Comparison of ENCODE assay signal across 10 cellular contexts in genomic region chr7:30168800-30169584, GRCh38. TPM values are rescaled to one million over a fixed set of nuclear protein-coding genes. Genes with fewer than 3 reads are reported as not detected.
A peak's percentile ranks its signal among the peaks of the same experiment; 100 is the strongest.
DNase-seq lines count a peak whose midpoint lies in the region; ATAC-seq, FAIRE-seq and TF ChIP-seq lines count a peak whose summit lies in the region.
"Had no signal": no experiment of that assay in that cellular context is flagged by ENCODE, and none has a peak within 500 bp of the region (broad histone marks: within the 10 kb centered on the region; RNA-seq: fewer than 3 reads in every experiment).

No MANE protein-coding gene starts in this region.

- TF ChIP-seq POLR2A in esophagus squamous epithelium (IDR thresholded peaks at IDR 0.05): no peak

- intact Hi-C loops in esophagus squamous epithelium (cut with DNase I) (loop anchor here (10.0 kb wide), 1 partner anchor 396 kb away; no protein-coding TSS in a partner anchor), left ventricle myocardium superior (cut with micrococcal nuclease) (loop anchor here (10.0 kb wide), 1 partner anchor 236 kb away; no protein-coding TSS in a partner anchor)

- DNase-seq in ELR (ENCODE audit: low read depth) (peak; percentile 96), RCC 7860 (ENCODE audit: low spot score) (peak; percentile 93), esophagus squamous epithelium (lab: John Stamatoyannopoulos, UW) (no peak), osteoblast (ENCODE audit: insufficient read length, low spot score, missing footprints) (peak; percentile 87), Kasumi-1 (lab: John Stamatoyannopoulos, UW) (no peak), NCI-H1436 treated with DMSO at 0.1 percent for 48 hours (lab: John Stamatoyannopoulos, UW) (no peak), left ventricle myocardium superior (no peak)
- DNase-seq: activated T-cell treated with anti-CD3 and anti-CD28 coated beads, Interleukin-2, amount 50 U/mL, for 72 hours; NCI-H2107 had no signal

- H3K79me2 ChIP-seq in osteoblast (ENCODE audit: insufficient read depth, low read length): no peaks in the 10 kb centered on the region

- ATAC-seq in GM19035 (IDR thresholded peaks at IDR 0.05; ENCODE audit: unreplicated experiment): no peak
- ATAC-seq in left ventricle myocardium superior: no peak
- ATAC-seq: activated T-cell treated with anti-CD3 and anti-CD28 coated beads, Interleukin-2, amount 50 U/mL, for 72 hours had no signal

- H3K27me3 ChIP-seq in esophagus squamous epithelium (no peaks in the 10 kb centered on the region), osteoblast (ENCODE audit: insufficient read depth, low read length) (no peaks in the 10 kb centered on the region)

- 29 to 39% methylated on average over 15 to 16 of the region's 16 CpGs for WGBS in esophagus squamous epithelium, 2 donors

- TF ChIP-seq CTCF in esophagus squamous epithelium (IDR thresholded peaks at IDR 0.05): peak in 1 of 6 experiments; percentile 9
- TF ChIP-seq CTCF in osteoblast (IDR thresholded peaks at IDR 0.05; ENCODE audit: extremely low read depth, low read depth, low read length): no peak

- H3K27ac ChIP-seq in esophagus squamous epithelium: peak overlapping the region in 3 of 4 donors; percentile 54 to 84 (median 54)
- H3K27ac ChIP-seq in osteoblast (ENCODE audit: low read depth, low read length): peak overlapping the region; percentile 71

- H3K9me3 ChIP-seq in esophagus squamous epithelium (no peaks in the 10 kb centered on the region), osteoblast (ENCODE audit: low read depth, low read length) (no peaks in the 10 kb centered on the region)

- H3K4me1 ChIP-seq in esophagus squamous epithelium: peaks cover 18 to 99% (median 54%) of the 10 kb centered on the region in 3 donors
- peaks cover 53% of the 10 kb centered on the region for H3K4me1 ChIP-seq in osteoblast (ENCODE audit: insufficient read depth, low read length)

- peak; percentile 94 for FAIRE-seq in RCC 7860 (lab: Jason Lieb, UNC)

- H3K36me3 ChIP-seq in esophagus squamous epithelium (no peaks in the 10 kb centered on the region), osteoblast (ENCODE audit: insufficient read depth, low read length) (no peaks in the 10 kb centered on the region)

- no peaks in the 10 kb centered on the region for H4K20me1 ChIP-seq in osteoblast (ENCODE audit: insufficient read depth, low read length)

- H3K4me2 ChIP-seq in osteoblast (ENCODE audit: insufficient read depth, low read length): peak overlapping the region; percentile 81

- peak overlapping the region; percentile 80 for H2AFZ ChIP-seq in osteoblast (ENCODE audit: low read length)

- no peak overlapping the region for H3K4me3 ChIP-seq in esophagus squamous epithelium
- peak overlapping the region; percentile 50 for H3K4me3 ChIP-seq in osteoblast (ENCODE audit: insufficient read depth, low read length)

RNA-seq across cellular contexts. Expression of gene MTURN, which starts 34.2 kb away (rescaled TPM):
- total RNA-seq in esophagus squamous epithelium (10 to 100 TPM; 10.4 to 88.9 (median 18.6) TPM), osteoblast (31.1 and 32.1 TPM in 2 replicates), left ventricle myocardium superior (18.8 TPM)

Comparison
In these comparisons a context has a peak if more than half of its experiments do, and no peak if none do; other contexts are left out.
1. DNase-seq: peak in ELR (single experiment), RCC 7860 (single experiment) and osteoblast (single experiment); none in esophagus squamous epithelium (single experiment), Kasumi-1 (0 of 2), NCI-H1436 treated with DMSO at 0.1 percent for 48 hours (single experiment) and left ventricle myocardium superior (single experiment).